17 cellular contexts compared by ENCODE assay signal in genomic region chr15:82113116-82113715, GRCh38.
DNase-seq lines count a peak whose midpoint lies in the region; ATAC-seq and TF ChIP-seq lines count a peak whose summit lies in the region.
"Had no signal": no experiment of that assay in that cellular context is flagged by ENCODE, and none has a peak within 500 bp of the region (broad histone marks: within the 10 kb centered on the region; RNA-seq: fewer than 3 reads in every experiment).

No MANE protein-coding gene starts in this region.

- TF ChIP-seq CTCF in chondrocyte (IDR thresholded peaks at IDR 0.05) (no peak), sigmoid colon (IDR thresholded peaks at IDR 0.05) (no peak), progenitor cell of endocrine pancreas (IDR thresholded peaks at IDR 0.05; ENCODE audit: unreplicated experiment) (no peak), omental fat pad (IDR thresholded peaks at IDR 0.05) (no peak)

- no peak for TF ChIP-seq POLR2A in sigmoid colon (IDR thresholded peaks at IDR 0.05)

- peaks cover 31% of the 10 kb centered on the region for H3K4me1 Mint-ChIP-seq in chondrocyte (ENCODE audit: low read depth)
- no peaks in the 10 kb centered on the region for H3K4me1 Mint-ChIP-seq in progenitor cell of endocrine pancreas (ENCODE audit: low read depth)
- H3K4me1 Mint-ChIP-seq: H9 had no signal

- TF ChIP-seq EP300 in sigmoid colon (IDR thresholded peaks at IDR 0.05): no peak

- 84 to 88% methylated on average over 1 of the region's 1 CpG for WGBS in sigmoid colon, 2 donors

- H3K4me3 ChIP-seq in sigmoid colon: no peak overlapping the region
- H3K4me3 ChIP-seq: K562, SJSA1 had no signal

- intact Hi-C loops in sigmoid colon (cut with DNase I): no loop called here

- no peaks in the 10 kb centered on the region for H3K9me3 Mint-ChIP-seq in chondrocyte (ENCODE audit: low read depth)
- H3K9me3 Mint-ChIP-seq in progenitor cell of endocrine pancreas (ENCODE audit: low read depth): peaks cover 3% of the 10 kb centered on the region
- H3K9me3 Mint-ChIP-seq: CD4-positive, CD25-positive, alpha-beta regulatory T cell; H9 had no signal

- H3K4me3 Mint-ChIP-seq in chondrocyte (ENCODE audit: unreplicated experiment) (no peak overlapping the region), progenitor cell of endocrine pancreas (ENCODE audit: low read depth) (no peak overlapping the region)
- H3K4me3 Mint-ChIP-seq: CD4-positive, CD25-positive, alpha-beta regulatory T cell; H9 had no signal

- H3K27me3 Mint-ChIP-seq in chondrocyte (ENCODE audit: low read depth) (no peaks in the 10 kb centered on the region), progenitor cell of endocrine pancreas (peaks cover 4% of the 10 kb centered on the region)

- peak; percentile 10 for DNase-seq in M059J (ENCODE audit: low read depth)
- no peak for DNase-seq in chondrocyte (ENCODE audit: low spot score)
- peak; percentile 31 for DNase-seq in kidney tubule cell (ENCODE audit: low spot score)
- DNase-seq in renal cortical epithelial cell (ENCODE audit: low read depth): peak; percentile 13
- no peak for DNase-seq in sigmoid colon
- DNase-seq in progenitor cell of endocrine pancreas (ENCODE audit: low spot score, unreplicated experiment): no peak
- DNase-seq in omental fat pad (ENCODE audit: low spot score): no peak
- DNase-seq: ACHN; CD4-positive, CD25-positive, alpha-beta regulatory T cell; H9; MV-4-11; NCI-H1417; NCI-H187 treated with DMSO at 0.1 percent for 48 hours; NCI-H748 treated with DMSO at 0.1 percent for 48 hours had no signal

- H3K36me3 ChIP-seq in sigmoid colon: no peaks in the 10 kb centered on the region
- H3K36me3 ChIP-seq: SJSA1 had no signal

- no peak overlapping the region for H3K27ac ChIP-seq in sigmoid colon
- H3K27ac ChIP-seq: HL-60, SJSA1 had no signal

- no peak for ATAC-seq in omental fat pad (ENCODE audit: low FRiP score)
- ATAC-seq: K562 had no signal

- H3K36me3 Mint-ChIP-seq in chondrocyte (ENCODE audit: low read depth) (peaks cover 16% of the 10 kb centered on the region), progenitor cell of endocrine pancreas (ENCODE audit: insufficient read depth) (no peaks in the 10 kb centered on the region)

- H3K27ac Mint-ChIP-seq in chondrocyte (ENCODE audit: unreplicated experiment) (peak overlapping the region; percentile 76), progenitor cell of endocrine pancreas (no peak overlapping the region)
- H3K27ac Mint-ChIP-seq: CD4-positive, CD25-positive, alpha-beta regulatory T cell; H9 had no signal

- no peaks in the 10 kb centered on the region for H3K9me3 ChIP-seq in sigmoid colon
- H3K9me3 ChIP-seq: SJSA1 had no signal

- no peaks in the 10 kb centered on the region for H3K4me1 ChIP-seq in sigmoid colon

- no peaks in the 10 kb centered on the region for H3K27me3 ChIP-seq in sigmoid colon
- H3K27me3 ChIP-seq: SJSA1 had no signal

Comparison
In these comparisons a context has a peak if more than half of its experiments do, and no peak if none do; other contexts are left out.
1. DNase-seq: peak in M059J (single experiment), kidney tubule cell (single experiment) and renal cortical epithelial cell (single experiment); none in chondrocyte (single experiment), sigmoid colon (single experiment), progenitor cell of endocrine pancreas (single experiment) and omental fat pad (single experiment).